12 cellular contexts compared by ENCODE assay signal in genomic region chr11:119479685-119480275, GRCh38. TPM values are rescaled to one million over a fixed set of nuclear protein-coding genes. Genes with fewer than 3 reads are reported as not detected.
A peak's percentile ranks its signal among the peaks of the same experiment; 100 is the strongest.
DNase-seq lines count a peak whose midpoint lies in the region; ATAC-seq, FAIRE-seq and TF ChIP-seq lines count a peak whose summit lies in the region.
"Had no signal": no experiment of that assay in that cellular context is flagged by ENCODE, and none has a peak within 500 bp of the region (broad histone marks: within the 10 kb centered on the region; RNA-seq: fewer than 3 reads in every experiment).

No MANE protein-coding gene starts in this region.

- no peaks in the 10 kb centered on the region for H3K9me3 Mint-ChIP-seq in type B pancreatic cell
- H3K9me3 Mint-ChIP-seq: naive thymus-derived CD8-positive, alpha-beta T cell; stimulated activated naive CD8-positive, alpha-beta T cell treated with anti-CD3 and anti-CD28 coated beads, Interleukin-15, Interleukin-2, amounts not matched to agents 100 ng/mL and 50 ng/mL, for 24 hours had no signal

- no peaks in the 10 kb centered on the region for H3K9me2 ChIP-seq in OCI-LY7 (ENCODE audit: insufficient read depth, low read length)

- no peak overlapping the region for H3K23ac ChIP-seq in H1 (ENCODE audit: insufficient read length)

- no peak for ATAC-seq in HG03135 (IDR thresholded peaks at IDR 0.05; ENCODE audit: unreplicated experiment)
- ATAC-seq in GM18861 (IDR thresholded peaks at IDR 0.05; ENCODE audit: unreplicated experiment): no peak
- ATAC-seq: naive thymus-derived CD8-positive, alpha-beta T cell had no signal

- intact Hi-C loops in OCI-LY7 (cut with micrococcal nuclease; ENCODE audit: unreplicated experiment): loop anchor here (5.0 to 10.0 kb wide), 3 partner anchors 188 to 625 kb away; partner anchors contain the start of gene NECTIN1

- WGBS in H1 (ENCODE audit: extremely low coverage in 1 of 2, insufficient coverage in 1 of 2, insufficient read length in 1 of 2, insufficient replicate concordance in 2 of 2, low coverage in 1 of 2, low lambda C conversion rate in 2 of 2, missing lambda C conversion rate in 1 of 2), 2 experiments: 46% methylated on average over 6 of the region's 6 CpGs; no CpG with 5 or more reads in 1 of the 2 experiments

- H3K36me3 ChIP-seq in OCI-LY7 (ENCODE audit: insufficient read depth, low read length) (no peaks in the 10 kb centered on the region), H1 (ENCODE audit: control insufficient read depth in 2 of 4, insufficient read depth in 4 of 4, low read length in 3 of 4) (no peaks in the 10 kb centered on the region)

- H3K18ac ChIP-seq in H1 (ENCODE audit: extremely low read depth, low read length): no peak overlapping the region

- no peak for TF ChIP-seq EP300 in H1 (IDR thresholded peaks at IDR 0.05; ENCODE audit: borderline replicate concordance in 1 of 2, low read depth in 2 of 2, low read length in 2 of 2)

- peaks cover 16% of the 10 kb centered on the region for H3K4me1 Mint-ChIP-seq in type B pancreatic cell (ENCODE audit: unreplicated experiment)

- no peak overlapping the region for H3K4me3 ChIP-seq in OCI-LY7 (ENCODE audit: low read depth, low read length, poor library complexity, severe bottlenecking)
- H3K4me3 ChIP-seq in H1 (ENCODE audit: extremely low read depth in 1 of 4, insufficient read depth in 2 of 4, low read depth in 3 of 4, low read length in 4 of 4): no peak overlapping the region

- H3K4me3 Mint-ChIP-seq in type B pancreatic cell: no peak overlapping the region
- H3K4me3 Mint-ChIP-seq: naive thymus-derived CD8-positive, alpha-beta T cell; stimulated activated naive CD8-positive, alpha-beta T cell treated with anti-CD3 and anti-CD28 coated beads, Interleukin-15, Interleukin-2, amounts not matched to agents 100 ng/mL and 50 ng/mL, for 24 hours had no signal

- CTCF ChIA-PET in OCI-LY7 (lab: Charles Lee; ENCODE audit: unreplicated experiment) (no interaction called here), H1 (lab: Charles Lee; ENCODE audit: partially characterized antibody) (interaction anchor here (0.8 to 9.8 kb wide), 44 partner anchors 10 to 633 kb away, joined by 3 to 160 read pairs (median 4); partner anchors contain the start of genes THY1 and USP2)

- H2AK5ac ChIP-seq in H1 (ENCODE audit: low read depth, low read length): no peak overlapping the region

- H3K27ac ChIP-seq in OCI-LY7 (ENCODE audit: low read depth, low read length, poor library complexity, severe bottlenecking) (no peak overlapping the region), H1 (ENCODE audit: low read depth, low read length) (no peak overlapping the region)
- H3K27ac ChIP-seq: RWPE1 had no signal

- no peaks in the 10 kb centered on the region for H3K36me3 Mint-ChIP-seq in type B pancreatic cell
- H3K36me3 Mint-ChIP-seq: naive thymus-derived CD8-positive, alpha-beta T cell had no signal

- H4K20me1 ChIP-seq in OCI-LY7 (ENCODE audit: insufficient read depth, low read length) (no peaks in the 10 kb centered on the region), H1 (replicated peaks in 1 of 2; ENCODE audit: control insufficient read depth in 1 of 2, insufficient read depth in 2 of 2, low read length in 2 of 2) (peaks cover 0 to 7% of the 10 kb centered on the region in 2 experiments)

- no peak overlapping the region for H3K4ac ChIP-seq in H1 (replicated peaks; ENCODE audit: insufficient read length, low read depth, low read length)

- peak; percentile 78 for FAIRE-seq in H1 (lab: Jason Lieb, UNC)

- H3K4me1 ChIP-seq in OCI-LY7 (ENCODE audit: insufficient read depth, low read length, poor library complexity, severe bottlenecking) (no peaks in the 10 kb centered on the region), H1 (replicated peaks in 1 of 4; ENCODE audit: control insufficient read depth in 3 of 4, insufficient read depth in 4 of 4, low read length in 3 of 4) (peaks cover 0 to 2% (median under 1%) of the 10 kb centered on the region in 4 experiments; a peak in 2 of 7 replicates)

- H3K27ac Mint-ChIP-seq in type B pancreatic cell: no peak overlapping the region
- H3K27ac Mint-ChIP-seq: naive thymus-derived CD8-positive, alpha-beta T cell; stimulated activated naive CD8-positive, alpha-beta T cell treated with anti-CD3 and anti-CD28 coated beads, Interleukin-15, Interleukin-2, amounts not matched to agents 100 ng/mL and 50 ng/mL, for 24 hours had no signal

- 0 out of 2 replicates have a peak overlapping the region, but pooled peaks have one; percentile 44 for H2BK12ac ChIP-seq in H1 (ENCODE audit: low read depth, low read length)

- H3K14ac ChIP-seq in H1 (ENCODE audit: insufficient read length): no peak overlapping the region

- H4K8ac ChIP-seq in H1 (ENCODE audit: extremely low read depth, insufficient read depth, low read length): no peak overlapping the region

- no peak overlapping the region for H3K9ac ChIP-seq in H1 (replicated peaks in 1 of 4; ENCODE audit: extremely low read depth in 1 of 4, low read depth in 3 of 4, low read length in 3 of 4)

- no peak overlapping the region for H4K91ac ChIP-seq in H1 (replicated peaks; ENCODE audit: insufficient read length, low read length)

- no peaks in the 10 kb centered on the region for H3K9me3 ChIP-seq in OCI-LY7 (ENCODE audit: low read length)
- H3K9me3 ChIP-seq in H1 (ENCODE audit: insufficient read depth in 2 of 2, low read depth in 1 of 2, low read length in 1 of 2): no peaks in the 10 kb centered on the region

- POLR2A ChIA-PET in OCI-LY7 (lab: Charles Lee) (no interaction called here), H1 (lab: Charles Lee; ENCODE audit: partially characterized antibody) (no interaction called here)

- no peak overlapping the region for H2BK20ac ChIP-seq in H1 (ENCODE audit: low read length)

- peak; percentile 32 for DNase-seq in activated CD8-positive, alpha-beta memory T cell treated with anti-CD3 and anti-CD28 coated beads for 24 hours
- DNase-seq in activated CD8-positive, alpha-beta memory T cell treated with anti-CD3 and anti-CD28 coated beads, Interleukin-2, amount 50 U/mL, for 4 hours: no peak
- DNase-seq in OCI-LY7 (ENCODE audit: low spot score) (peak; percentile 24), H1 (ENCODE audit: low read depth in 1 of 2, low spot score in 2 of 2) (peak in 1 of 2 experiments; percentile 52), type B pancreatic cell (ENCODE audit: extremely low spot score, unreplicated experiment) (peak; percentile 56), NCI-H1436 (lab: John Stamatoyannopoulos, UW) (no peak)
- DNase-seq: central memory CD4-positive, alpha-beta T cell had no signal

- no peak overlapping the region for H2BK15ac ChIP-seq in H1 (ENCODE audit: low read length)

- H2AFZ ChIP-seq in OCI-LY7 (ENCODE audit: low read length) (no peak overlapping the region), H1 (ENCODE audit: low read length) (no peak overlapping the region)

- BruUV-seq in OCI-LY7 (replicated peaks; lab: Mats Ljungman, UMichigan): no TSS peak

- no peak overlapping the region for H4K5ac ChIP-seq in H1 (ENCODE audit: insufficient read length, low read depth, low read length)

- TF ChIP-seq CTCF in OCI-LY7 (conservative IDR thresholded peaks at IDR 0.05; ENCODE audit: low read length) (peak; percentile 74), H1 (IDR thresholded peaks at IDR 0.05; ENCODE audit: control extremely low read depth in 1 of 3, insufficient read depth in 1 of 3, low read depth in 1 of 3, low read length in 3 of 3) (peak; percentile 64 to 99 (median 88)), type B pancreatic cell (conservative IDR thresholded peaks at IDR 0.05) (peak; percentile 77)

- H3K4me2 ChIP-seq in OCI-LY7 (ENCODE audit: low read length) (no peak overlapping the region), H1 (ENCODE audit: insufficient read depth in 1 of 2, low read depth in 2 of 2, low read length in 2 of 2) (no peak overlapping the region)

- TF ChIP-seq RAD21 in H1 (IDR thresholded peaks at IDR 0.05 in 1 of 2, conservative IDR thresholded peaks at IDR 0.05 in 1 of 2; ENCODE audit: low read depth in 2 of 2, low read length in 2 of 2): peak; percentile 45 to 58

- H3K27me3 ChIP-seq in H1 (replicated peaks in 1 of 4; ENCODE audit: control insufficient read depth in 3 of 4, extremely low read depth in 1 of 4, insufficient read depth in 3 of 4, low read length in 3 of 4): no peaks in the 10 kb centered on the region; a peak in 2 of 7 replicates

- no peak overlapping the region for H3K56ac ChIP-seq in H1 (replicated peaks; ENCODE audit: insufficient read length, low read depth, low read length)

- H3K79me2 ChIP-seq in OCI-LY7 (ENCODE audit: insufficient read depth, low read depth, low read length): no peaks in the 10 kb centered on the region
- no peaks in the 10 kb centered on the region for H3K79me2 ChIP-seq in H1 (ENCODE audit: control insufficient read depth in 1 of 2, insufficient read depth in 2 of 2, low read length in 2 of 2)

- H3K23me2 ChIP-seq in H1 (ENCODE audit: low read depth, low read length): peaks cover 5% of the 10 kb centered on the region; the same call in 1 of the 2 replicates

- TF ChIP-seq POLR2A in H1 (IDR thresholded peaks at IDR 0.05; ENCODE audit: control extremely low read depth in 1 of 2, low read depth in 2 of 2, low read length in 2 of 2): no peak

- no peaks in the 10 kb centered on the region for H3K79me1 ChIP-seq in H1 (ENCODE audit: low read depth, low read length)

- no peak overlapping the region for H2BK120ac ChIP-seq in H1 (replicated peaks; ENCODE audit: low read depth, low read length)

- H3K27me3 Mint-ChIP-seq in type B pancreatic cell: peaks cover 37% of the 10 kb centered on the region

- H2BK5ac ChIP-seq in H1 (ENCODE audit: low read depth, low read length): no peak overlapping the region

TF ChIP-seq in H1, 55 proteins besides CTCF, POLR2A, EP300 and RAD21 (continues in another document):
- no peak for TF ChIP-seq RFX5 (IDR thresholded peaks at IDR 0.05; ENCODE audit: borderline replicate concordance, low read depth, low read length)
- TF ChIP-seq HDAC2 (IDR thresholded peaks at IDR 0.05; ENCODE audit: borderline replicate concordance in 1 of 2, low read depth in 2 of 2, low read length in 2 of 2): no peak

RNA-seq across cellular contexts. Expression of gene THY1, which starts 56.8 kb away (rescaled TPM):
- total RNA-seq in OCI-LY7 (2014; rRNA removed; shearing (Covaris generic)): not detected in 2 replicates
- total RNA-seq in OCI-LY7 (2022) (not detected in 2 replicates), type B pancreatic cell (ENCODE audit: low replicate concordance) (2.0 and 19.0 TPM in 2 replicates)
- 259 and 286 TPM in 2 replicates for total RNA-seq in H1 (2021; fragmentation: NEBNext Ultra II Directional; extraction: Animal tissue kit (Norgen Biotek cat#: 25700))
- polyA plus RNA-seq in H1 (2011; rRNA removed): 2,050 and 2,479 TPM in 2 replicates
- polyA plus RNA-seq in H1 (2011; cell fraction: cytosol; rRNA removed): 1,448 TPM
- 660 TPM for polyA plus RNA-seq in H1 (2011; cell fraction: nucleus; rRNA removed)
- polyA plus RNA-seq in H1 (2012, experiment 1 of 2): 327 to 599 TPM (median 496 TPM) in 4 replicates
- polyA plus RNA-seq in H1 (2012, experiment 2 of 2): 595 TPM
- 909 TPM for polyA plus RNA-seq in H1 (2013, experiment 1 of 2)
- 1,095 TPM for polyA plus RNA-seq in H1 (2013, experiment 2 of 2)
- polyA minus RNA-seq in H1 (2011; rRNA and poly(A)+ RNA removed): 708 and 816 TPM in 2 replicates
- polyA minus RNA-seq in H1 (2011; cell fraction: cytosol; rRNA and poly(A)+ RNA removed): 233 TPM
- 264 TPM for polyA minus RNA-seq in H1 (2011; cell fraction: nucleus; rRNA and poly(A)+ RNA removed)
- total RNA-seq: naive thymus-derived CD8-positive, alpha-beta T cell had no signal
- polyA plus RNA-seq: naive thymus-derived CD8-positive, alpha-beta T cell had no signal

Comparison
In these comparisons a context has a peak if more than half of its experiments do, and no peak if none do; other contexts are left out.
1. DNase-seq: peak in activated CD8-positive, alpha-beta memory T cell treated with anti-CD3 and anti-CD28 coated beads for 24 hours (single experiment), OCI-LY7 (single experiment) and type B pancreatic cell (single experiment); none in activated CD8-positive, alpha-beta memory T cell treated with anti-CD3 and anti-CD28 coated beads, Interleukin-2, amount 50 U/mL, for 4 hours (single experiment) and NCI-H1436 (single experiment).
2. Peak in every context shown above with its lines, with median percentiles within 50 percentile points of each other: CTCF ChIP-seq.